1 cellular context compared by ENCODE assay signal in genomic region chr10:72682626-72683025, GRCh38.
TF ChIP-seq lines count a peak whose summit lies in the region.

No MANE protein-coding gene starts in this region.

TF ChIP-seq in SK-N-SH treated with all-trans-retinoic acid at 6 μM for 48 hours, 23 proteins besides CTCF, POLR2A, EP300 and RAD21 (continued from another document):
- TF ChIP-seq PATZ1 (CRISPR knock-in tag; IDR thresholded peaks at IDR 0.05; ENCODE audit: borderline replicate concordance) (no peak), ESRRG (CRISPR knock-in tag; IDR thresholded peaks at IDR 0.05) (no peak), ZC3H10 (CRISPR knock-in tag; IDR thresholded peaks at IDR 0.05) (no peak)
